ENCODE assay signal across 8 cellular contexts in genomic region chr10:97771055-97771811, GRCh38. TPM values are rescaled to one million over a fixed set of nuclear protein-coding genes. Genes with fewer than 3 reads are reported as not detected.
DNase-seq lines count a peak whose midpoint lies in the region; ATAC-seq and TF ChIP-seq lines count a peak whose summit lies in the region.

No MANE protein-coding gene starts in this region.

- H3K27me3 Mint-ChIP-seq in activated naive CD4-positive, alpha-beta T cell treated with anti-CD3 and anti-CD28 coated beads for 36 hours (ENCODE audit: low read depth): peaks cover 33% of the 10 kb centered on the region
- H3K27me3 Mint-ChIP-seq in stimulated activated memory B cell treated with anti-CD40 and anti-IgM and Interleukin-4, amounts not matched to agents 10 μg/mL and 1 μg/mL and 100 μg/mL, for 72 hours: peaks cover 51% of the 10 kb centered on the region

- no peak for DNase-seq in activated naive CD4-positive, alpha-beta T cell treated with anti-CD3 and anti-CD28 coated beads for 36 hours
- no peak for DNase-seq in activated naive CD4-positive, alpha-beta T cell treated with Interleukin-2 at 50 U/mL for 16 hours
- DNase-seq in WERI-Rb-1 (peak; percentile 49), right atrium auricular region (ENCODE audit: low spot score) (no peak), SKM-1 (lab: John Stamatoyannopoulos, UW; ENCODE audit: unreplicated experiment) (no peak), cortex of kidney (lab: John Stamatoyannopoulos, UW) (no peak)

- intact Hi-C loops in activated naive CD4-positive, alpha-beta T cell treated with anti-CD3 and anti-CD28 coated beads for 36 hours (cut with micrococcal nuclease): no loop called here

- H3K9me3 ChIP-seq in WERI-Rb-1 (ENCODE audit: severe bottlenecking) (no peaks in the 10 kb centered on the region), right atrium auricular region (no peaks in the 10 kb centered on the region)

- no peak overlapping the region for H3K27ac Mint-ChIP-seq in activated naive CD4-positive, alpha-beta T cell treated with anti-CD3 and anti-CD28 coated beads for 36 hours
- H3K27ac Mint-ChIP-seq in stimulated activated memory B cell treated with anti-CD40 and anti-IgM and Interleukin-4, amounts not matched to agents 10 μg/mL and 1 μg/mL and 100 μg/mL, for 72 hours: no peak overlapping the region

- H3K36me3 ChIP-seq in WERI-Rb-1: no peaks in the 10 kb centered on the region
- H3K36me3 ChIP-seq in right atrium auricular region: peaks cover 14% of the 10 kb centered on the region

- CTCF ChIA-PET in activated naive CD4-positive, alpha-beta T cell treated with anti-CD3 and anti-CD28 coated beads for 36 hours (lab: Charles Lee): interaction anchor here (0.7 to 0.9 kb wide), 2 partner anchors 11 to 21 kb away, joined by 3 read pairs; no protein-coding TSS in a partner anchor

- peak; percentile 29; the same call in 1 of the 2 replicates for TF ChIP-seq CTCF in WERI-Rb-1 (IDR thresholded peaks at IDR 0.05; ENCODE audit: low read depth, low read length)
- no peak for TF ChIP-seq CTCF in right atrium auricular region (IDR thresholded peaks at IDR 0.05)

- no peak for ATAC-seq in stimulated activated memory B cell treated with anti-CD40 and anti-IgM and Interleukin-4, amounts not matched to agents 10 μg/mL and 1 μg/mL and 100 μg/mL, for 72 hours
- no peak for ATAC-seq in HG02938 (IDR thresholded peaks at IDR 0.05; ENCODE audit: unreplicated experiment)

- H3K27me3 ChIP-seq in WERI-Rb-1 (ENCODE audit: insufficient read depth, low read depth, severe bottlenecking) (peaks cover 27% of the 10 kb centered on the region), right atrium auricular region (no peaks in the 10 kb centered on the region)

- H3K27ac ChIP-seq in WERI-Rb-1: no peak overlapping the region
- peak overlapping the region; percentile 60 to 80 for H3K27ac ChIP-seq in right atrium auricular region

- H3K4me1 ChIP-seq in right atrium auricular region: peaks cover 0 to 19% of the 10 kb centered on the region in 2 donors

- no peaks in the 10 kb centered on the region for H3K9me3 Mint-ChIP-seq in activated naive CD4-positive, alpha-beta T cell treated with anti-CD3 and anti-CD28 coated beads for 36 hours
- no peaks in the 10 kb centered on the region for H3K9me3 Mint-ChIP-seq in stimulated activated memory B cell treated with anti-CD40 and anti-IgM and Interleukin-4, amounts not matched to agents 10 μg/mL and 1 μg/mL and 100 μg/mL, for 72 hours

- H3K4me3 ChIP-seq in WERI-Rb-1 (ENCODE audit: low read depth, low read length) (peak overlapping the region; percentile 59), right atrium auricular region (peak overlapping the region; percentile 51 to 59)

- peaks cover 13% of the 10 kb centered on the region for H3K4me1 Mint-ChIP-seq in activated naive CD4-positive, alpha-beta T cell treated with anti-CD3 and anti-CD28 coated beads for 36 hours (ENCODE audit: low read depth)
- H3K4me1 Mint-ChIP-seq in stimulated activated memory B cell treated with anti-CD40 and anti-IgM and Interleukin-4, amounts not matched to agents 10 μg/mL and 1 μg/mL and 100 μg/mL, for 72 hours: peaks cover 22% of the 10 kb centered on the region

- no peaks in the 10 kb centered on the region for H3K36me3 Mint-ChIP-seq in activated naive CD4-positive, alpha-beta T cell treated with anti-CD3 and anti-CD28 coated beads for 36 hours (ENCODE audit: low read depth)
- no peaks in the 10 kb centered on the region for H3K36me3 Mint-ChIP-seq in stimulated activated memory B cell treated with anti-CD40 and anti-IgM and Interleukin-4, amounts not matched to agents 10 μg/mL and 1 μg/mL and 100 μg/mL, for 72 hours

- H3K4me3 Mint-ChIP-seq in activated naive CD4-positive, alpha-beta T cell treated with anti-CD3 and anti-CD28 coated beads for 36 hours: peak overlapping the region; percentile 57
- H3K4me3 Mint-ChIP-seq in stimulated activated memory B cell treated with anti-CD40 and anti-IgM and Interleukin-4, amounts not matched to agents 10 μg/mL and 1 μg/mL and 100 μg/mL, for 72 hours: peak overlapping the region; percentile 15

RNA-seq across cellular contexts. Expression of gene SFRP5, which starts 0.6 kb away (rescaled TPM):
- total RNA-seq in activated naive CD4-positive, alpha-beta T cell treated with anti-CD3 and anti-CD28 coated beads for 36 hours: not detected
- total RNA-seq in right atrium auricular region: 100 to 1,000 TPM; 140 to 260 TPM

RNA-seq across cellular contexts. Expression of gene ZFYVE27, which starts 34.3 kb away (rescaled TPM):
- total RNA-seq in activated naive CD4-positive, alpha-beta T cell treated with anti-CD3 and anti-CD28 coated beads for 36 hours: 10 to 100 TPM; 18.0 to 18.4 TPM
- 10 to 100 TPM; 14.6 to 16.1 TPM for total RNA-seq in right atrium auricular region

RNA-seq across cellular contexts. Expression of gene MARVELD1, which starts 57.7 kb away (rescaled TPM):
- total RNA-seq in activated naive CD4-positive, alpha-beta T cell treated with anti-CD3 and anti-CD28 coated beads for 36 hours: 1 to 10 TPM; 2.7 to 3.4 TPM
- total RNA-seq in right atrium auricular region: 10 to 100 TPM in 1 of 2 donors, 1 to 10 TPM in 1; 8.5 to 26.5 TPM

Comparison
In these comparisons a context has a peak if more than half of its experiments do, and no peak if none do; other contexts are left out.
1. RNA of gene SFRP5, which starts 0.6 kb away (total RNA-seq): 140 to 260 TPM in right atrium auricular region; not detected in activated naive CD4-positive, alpha-beta T cell treated with anti-CD3 and anti-CD28 coated beads for 36 hours; every median in the first group is over 100 times any median in the second.